9 cellular contexts compared by ENCODE assay signal in genomic region chr2:72920317-72921087, GRCh38. TPM values are rescaled to one million over a fixed set of nuclear protein-coding genes. Genes with fewer than 3 reads are reported as not detected.
DNase-seq lines count a peak whose midpoint lies in the region; ATAC-seq and TF ChIP-seq lines count a peak whose summit lies in the region.
"Had no signal": no experiment of that assay in that cellular context is flagged by ENCODE, and none has a peak within 500 bp of the region (broad histone marks: within the 10 kb centered on the region; RNA-seq: fewer than 3 reads in every experiment).

No MANE protein-coding gene starts in this region.

- no peaks in the 10 kb centered on the region for H3K9me3 ChIP-seq in testis

- H3K27me3 ChIP-seq in testis, result peaks cover 12% of the 10 kb centered on the region

- no peak for TF ChIP-seq POLR2A in testis (IDR thresholded peaks at IDR 0.05)

- peaks cover 4% of the 10 kb centered on the region for H3K36me3 Mint-ChIP-seq in activated T-helper 1 cell treated with anti-CD3 and anti-CD28 coated beads, Interleukin-12 subunit alpha, Interleukin-12 subunit beta, Interleukin-2, Interleukin-4 antibody, amounts not matched to agents 30 ng/mL and 10 ng/mL and 1 ng/mL, durations not matched to agents 14 hours and 24 hours and 36 hours (ENCODE audit: low read depth)

- H3K27me3 Mint-ChIP-seq in activated T-helper 1 cell treated with anti-CD3 and anti-CD28 coated beads, Interleukin-12 subunit alpha, Interleukin-12 subunit beta, Interleukin-2, Interleukin-4 antibody, amounts not matched to agents 30 ng/mL and 10 ng/mL and 1 ng/mL, durations not matched to agents 14 hours and 24 hours and 36 hours (ENCODE audit: insufficient read depth), result peaks cover 64% of the 10 kb centered on the region

- ATAC-seq in GM18867 (IDR thresholded peaks at IDR 0.05; ENCODE audit: unreplicated experiment), result no peak
- no peak for ATAC-seq in GM18861 (IDR thresholded peaks at IDR 0.05; ENCODE audit: unreplicated experiment)
- no peak for ATAC-seq in GM19452 (IDR thresholded peaks at IDR 0.05; ENCODE audit: unreplicated experiment)

- no peaks in the 10 kb centered on the region for H3K9me3 Mint-ChIP-seq in activated T-helper 1 cell treated with anti-CD3 and anti-CD28 coated beads, Interleukin-12 subunit alpha, Interleukin-12 subunit beta, Interleukin-2, Interleukin-4 antibody, amounts not matched to agents 30 ng/mL and 10 ng/mL and 1 ng/mL, durations not matched to agents 14 hours and 24 hours and 36 hours

- DNase-seq in activated effector memory CD4-positive, alpha-beta T cell treated with anti-CD3 and anti-CD28 coated beads, Interleukin-2, amount 50 U/mL, for 16 hours, result peak; percentile 74
- no peak for DNase-seq in activated effector memory CD4-positive, alpha-beta T cell treated with Interleukin-2 at 50 U/mL for 16 hours
- DNase-seq in activated T-helper 1 cell treated with anti-CD3 and anti-CD28 coated beads, Interleukin-12 subunit alpha, Interleukin-12 subunit beta, Interleukin-2, Interleukin-4 antibody, amounts not matched to agents 30 ng/mL and 10 ng/mL and 1 ng/mL, durations not matched to agents 14 hours and 24 hours and 36 hours (ENCODE audit: low spot score), result no peak
- DNase-seq in iPS-NIHi11 (ENCODE audit: low spot score) (peak; percentile 55), testis (peak; percentile 15)

- peaks cover 31% of the 10 kb centered on the region for H3K4me1 ChIP-seq in testis

- 2 to 3% methylated on average over 11 to 77 of the region's 77 CpGs for WGBS in testis, 2 donors

- no peak for TF ChIP-seq CTCF in testis (IDR thresholded peaks at IDR 0.05)

- peaks cover 2% of the 10 kb centered on the region for H3K4me1 Mint-ChIP-seq in activated T-helper 1 cell treated with anti-CD3 and anti-CD28 coated beads, Interleukin-12 subunit alpha, Interleukin-12 subunit beta, Interleukin-2, Interleukin-4 antibody, amounts not matched to agents 30 ng/mL and 10 ng/mL and 1 ng/mL, durations not matched to agents 14 hours and 24 hours and 36 hours (ENCODE audit: low read depth)

- intact Hi-C loops in activated T-helper 1 cell treated with anti-CD3 and anti-CD28 coated beads, Interleukin-12 subunit alpha, Interleukin-12 subunit beta, Interleukin-2, Interleukin-4 antibody, amounts not matched to agents 30 ng/mL and 10 ng/mL and 1 ng/mL, durations not matched to agents 14 hours and 24 hours and 36 hours (cut with micrococcal nuclease), result no loop called here
- intact Hi-C loops in testis (cut with DNase I; ENCODE audit: low total_unique reads), result no loop called here

- H3K4me3 Mint-ChIP-seq in activated T-helper 1 cell treated with anti-CD3 and anti-CD28 coated beads, Interleukin-12 subunit alpha, Interleukin-12 subunit beta, Interleukin-2, Interleukin-4 antibody, amounts not matched to agents 30 ng/mL and 10 ng/mL and 1 ng/mL, durations not matched to agents 14 hours and 24 hours and 36 hours, result peak overlapping the region; percentile 19

- peak overlapping the region; percentile 12 to 46 for H3K4me3 ChIP-seq in testis

- H3K36me3 ChIP-seq in testis (ENCODE audit: low read depth, missing control alignments), result no peaks in the 10 kb centered on the region

- no peak overlapping the region for H3K27ac ChIP-seq in testis

- no peak overlapping the region for H3K27ac Mint-ChIP-seq in activated T-helper 1 cell treated with anti-CD3 and anti-CD28 coated beads, Interleukin-12 subunit alpha, Interleukin-12 subunit beta, Interleukin-2, Interleukin-4 antibody, amounts not matched to agents 30 ng/mL and 10 ng/mL and 1 ng/mL, durations not matched to agents 14 hours and 24 hours and 36 hours

RNA-seq across cellular contexts. Expression of gene EMX1, which starts 3.2 kb away (rescaled TPM):
- total RNA-seq in activated T-helper 1 cell treated with anti-CD3 and anti-CD28 coated beads, Interleukin-12 subunit alpha, Interleukin-12 subunit beta, Interleukin-2, Interleukin-4 antibody, amounts not matched to agents 30 ng/mL and 10 ng/mL and 1 ng/mL, durations not matched to agents 14 hours and 24 hours and 36 hours, result not detected in 2 replicates
- total RNA-seq in testis, result 10 to 100 TPM; 11.3 to 13.2 TPM
- 4.5 TPM for polyA plus RNA-seq in testis (ENCODE audit: insufficient read depth, low read depth, low replicate concordance)
- total RNA-seq: NCI-H460 had no signal

RNA-seq across cellular contexts. Expression of gene SPR, which starts 33.3 kb away (rescaled TPM):
- total RNA-seq in activated T-helper 1 cell treated with anti-CD3 and anti-CD28 coated beads, Interleukin-12 subunit alpha, Interleukin-12 subunit beta, Interleukin-2, Interleukin-4 antibody, amounts not matched to agents 30 ng/mL and 10 ng/mL and 1 ng/mL, durations not matched to agents 14 hours and 24 hours and 36 hours, result 10.9 and 11.2 TPM in 2 replicates
- total RNA-seq in testis, result 10 to 100 TPM; 21.7 to 27.6 TPM
- polyA plus RNA-seq in testis (ENCODE audit: insufficient read depth, low read depth, low replicate concordance), result 15.7 TPM

Comparison
In these comparisons a context has a peak if more than half of its experiments do, and no peak if none do; other contexts are left out.
1. DNase-seq: peak in activated effector memory CD4-positive, alpha-beta T cell treated with anti-CD3 and anti-CD28 coated beads, Interleukin-2, amount 50 U/mL, for 16 hours (single experiment), iPS-NIHi11 (single experiment) and testis (single experiment); none in activated effector memory CD4-positive, alpha-beta T cell treated with Interleukin-2 at 50 U/mL for 16 hours (single experiment) and activated T-helper 1 cell treated with anti-CD3 and anti-CD28 coated beads, Interleukin-12 subunit alpha, Interleukin-12 subunit beta, Interleukin-2, Interleukin-4 antibody, amounts not matched to agents 30 ng/mL and 10 ng/mL and 1 ng/mL, durations not matched to agents 14 hours and 24 hours and 36 hours (single experiment).
2. RNA of gene EMX1, which starts 3.2 kb away (total RNA-seq): 11.3 to 13.2 TPM in testis; not detected in activated T-helper 1 cell treated with anti-CD3 and anti-CD28 coated beads, Interleukin-12 subunit alpha, Interleukin-12 subunit beta, Interleukin-2, Interleukin-4 antibody, amounts not matched to agents 30 ng/mL and 10 ng/mL and 1 ng/mL, durations not matched to agents 14 hours and 24 hours and 36 hours; every median in the first group is over 10 times any median in the second.